15 cellular contexts compared by ENCODE assay signal in genomic region chrX:44906041-44906440, GRCh38.
DNase-seq lines count a peak whose midpoint lies in the region; ATAC-seq and TF ChIP-seq lines count a peak whose summit lies in the region.
"Had no signal": no experiment of that assay in that cellular context is flagged by ENCODE, and none has a peak within 500 bp of the region (broad histone marks: within the 10 kb centered on the region; RNA-seq: fewer than 3 reads in every experiment).

No MANE protein-coding gene starts in this region.

- no peak overlapping the region for H3K4me3 Mint-ChIP-seq in dendritic cell treated with granulocyte-macrophage colony-stimulating factor and Interleukin-4, amounts not matched to agents 40 ng/mL and 50 ng/mL, for 4 days
- H3K4me3 Mint-ChIP-seq: endodermal cell had no signal

- intact Hi-C loops in dendritic cell treated with granulocyte-macrophage colony-stimulating factor and Interleukin-4, amounts not matched to agents 40 ng/mL and 50 ng/mL, for 4 days (cut with micrococcal nuclease): no loop called here

- H3K27me3 Mint-ChIP-seq in dendritic cell treated with granulocyte-macrophage colony-stimulating factor and Interleukin-4, amounts not matched to agents 40 ng/mL and 50 ng/mL, for 4 days: no peaks in the 10 kb centered on the region

- no peaks in the 10 kb centered on the region for H3K36me3 Mint-ChIP-seq in dendritic cell treated with granulocyte-macrophage colony-stimulating factor and Interleukin-4, amounts not matched to agents 40 ng/mL and 50 ng/mL, for 4 days (ENCODE audit: low read depth)

- H3K4me1 Mint-ChIP-seq in dendritic cell treated with granulocyte-macrophage colony-stimulating factor and Interleukin-4, amounts not matched to agents 40 ng/mL and 50 ng/mL, for 4 days (ENCODE audit: low read depth): peaks cover 40% of the 10 kb centered on the region

- DNase-seq in GM12865 (ENCODE audit: low read depth) (no peak), NCI-H526 (lab: John Stamatoyannopoulos, UW) (no peak), AG08395 (ENCODE audit: low spot score) (no peak), COLO668 (lab: John Stamatoyannopoulos, UW; ENCODE audit: unreplicated experiment) (no peak), T-helper 1 cell (no peak)
- DNase-seq: activated naive CD4-positive, alpha-beta T cell treated with anti-CD3 and anti-CD28 coated beads, Interleukin-2, amount 50 U/mL, for 16 hours; DMS79 treated with DMSO at 0.1 percent for 48 hours; endodermal cell; gastrocnemius medialis; NCI-H526 treated with DMSO at 0.1 percent for 48 hours had no signal

- no peaks in the 10 kb centered on the region for H3K9me3 Mint-ChIP-seq in dendritic cell treated with granulocyte-macrophage colony-stimulating factor and Interleukin-4, amounts not matched to agents 40 ng/mL and 50 ng/mL, for 4 days

- no peak for TF ChIP-seq CTCF in GM12865 (IDR thresholded peaks at IDR 0.05; ENCODE audit: insufficient read depth, low read depth, low read length, missing control alignments)

- H3K27ac Mint-ChIP-seq in dendritic cell treated with granulocyte-macrophage colony-stimulating factor and Interleukin-4, amounts not matched to agents 40 ng/mL and 50 ng/mL, for 4 days: peak overlapping the region; percentile 64
- H3K27ac Mint-ChIP-seq: endodermal cell had no signal

- peak; percentile 39 for ATAC-seq in GM21526 (IDR thresholded peaks at IDR 0.05; ENCODE audit: low FRiP score, unreplicated experiment)
- ATAC-seq in HG03342 (IDR thresholded peaks at IDR 0.05; ENCODE audit: unreplicated experiment): peak; percentile 53
- ATAC-seq: gastrocnemius medialis had no signal

- H3K4me3 ChIP-seq in GM12865 (ENCODE audit: low read depth, low read length): peak overlapping the region; percentile 49
- H3K4me3 ChIP-seq: gastrocnemius medialis, prostate gland, vagina had no signal
